ENCODE assay signal across 9 cellular contexts in genomic region chr19:35029737-35030256, GRCh38. TPM values are rescaled to one million over a fixed set of nuclear protein-coding genes. Genes with fewer than 3 reads are reported as not detected.
DNase-seq lines count a peak whose midpoint lies in the region; ATAC-seq and TF ChIP-seq lines count a peak whose summit lies in the region.
"Had no signal": no experiment of that assay in that cellular context is flagged by ENCODE, and none has a peak within 500 bp of the region (broad histone marks: within the 10 kb centered on the region; RNA-seq: fewer than 3 reads in every experiment).

No MANE protein-coding gene starts in this region.

- H3K4me1 ChIP-seq in GM23248 (ENCODE audit: insufficient read depth) = no peaks in the 10 kb centered on the region

- peak overlapping the region; percentile 67 for H3K4me2 ChIP-seq in GM23248 (ENCODE audit: unreplicated experiment)

- H3K36me3 ChIP-seq in GM23248 (ENCODE audit: low read depth) (no peaks in the 10 kb centered on the region), SK-N-MC (ENCODE audit: insufficient read depth, low read length) (peaks cover 4% of the 10 kb centered on the region; the same call in 1 of the 2 replicates)

- peak overlapping the region; percentile 48 for H3K9ac ChIP-seq in GM23248
- H3K9ac ChIP-seq in SK-N-MC (ENCODE audit: insufficient read length) = no peak overlapping the region

- H3K4me3 ChIP-seq in GM23248 (peak overlapping the region; percentile 69), SK-N-MC (peak overlapping the region; percentile 66), fibroblast of villous mesenchyme (ENCODE audit: low read depth, low read length) (peak overlapping the region; percentile 45), skeletal muscle cell (ENCODE audit: low read depth, low read length) (peak overlapping the region; percentile 39)

- H3K9me2 ChIP-seq in GM23248 (ENCODE audit: insufficient read depth) = no peaks in the 10 kb centered on the region

- H3K79me2 ChIP-seq in GM23248 (ENCODE audit: insufficient read depth) = no peaks in the 10 kb centered on the region

- H3K27me3 ChIP-seq in GM23248 (replicated peaks; ENCODE audit: insufficient read depth) = no peaks in the 10 kb centered on the region

- no peak for TF ChIP-seq CTCF in fibroblast of villous mesenchyme (IDR thresholded peaks at IDR 0.05; ENCODE audit: insufficient read depth, low read depth, low read length)

- no peaks in the 10 kb centered on the region for H3K9me3 ChIP-seq in GM23248 (ENCODE audit: low read depth)
- H3K9me3 ChIP-seq in SK-N-MC (ENCODE audit: low read depth, low read length) = no peaks in the 10 kb centered on the region

- H3F3A ChIP-seq in GM23248 (ENCODE audit: insufficient read depth) = peaks cover 5% of the 10 kb centered on the region

- no peak for ATAC-seq in GM18868 (IDR thresholded peaks at IDR 0.05; ENCODE audit: unreplicated experiment)
- ATAC-seq in GM19395 (IDR thresholded peaks at IDR 0.05; ENCODE audit: unreplicated experiment) = no peak

- 23 to 32% methylated on average over 9 to 11 of the region's 11 CpGs for WGBS in GM23248 (ENCODE audit: low coverage in 1 of 2, low lambda C conversion rate in 2 of 2, missing lambda C conversion rate in 2 of 2), 2 experiments

- in situ Hi-C loops in GM23248 (cut with MboI) = no loop called here
- in situ Hi-C loops in G401 (cut with HindIII; ENCODE audit: low sequenced_read_pairs) = no loop called here

- H4K20me1 ChIP-seq in GM23248 (ENCODE audit: insufficient read depth) = no peaks in the 10 kb centered on the region

- H3K27ac ChIP-seq in GM23248 (no peak overlapping the region), SK-N-MC (no peak overlapping the region)

- H2AFZ ChIP-seq in GM23248 = no peak overlapping the region

- DNase-seq in GM23248 (peak; percentile 12), SK-N-MC (ENCODE audit: low read depth, low spot score) (no peak), fibroblast of villous mesenchyme (ENCODE audit: low read depth) (no peak), skeletal muscle cell (ENCODE audit: low read depth) (no peak), HPDE6-E6E7 (ENCODE audit: extremely low spot score) (no peak), G401 (ENCODE audit: low spot score) (no peak)

RNA-seq across cellular contexts. Expression of gene SCN1B, which starts 0.5 kb away (rescaled TPM):
- 1.7 and 2.0 TPM in 2 replicates for total RNA-seq in GM23248 (2014; rRNA removed; shearing (Covaris generic))
- polyA plus RNA-seq in GM23248 (2016; fragmentation: Nextera tagmentation; extraction: Ambion mirVana) = 1.5 and 1.8 TPM in 2 replicates
- 2.6 and 3.2 TPM in 2 replicates for total RNA-seq in fibroblast of villous mesenchyme
- total RNA-seq in G401 (2014; rRNA removed; shearing (Covaris generic)) = 0.17 TPM in 1 of 2 replicates, not detected in the other

RNA-seq across cellular contexts. Expression of gene HPN, which starts 11.7 kb away (rescaled TPM):
- not detected in 2 replicates for total RNA-seq in GM23248 (2014; rRNA removed; shearing (Covaris generic))
- polyA plus RNA-seq in GM23248 (2016; fragmentation: Nextera tagmentation; extraction: Ambion mirVana) = not detected in 2 replicates
- total RNA-seq in fibroblast of villous mesenchyme = not detected in 2 replicates
- not detected in 2 replicates for total RNA-seq in G401 (2014; rRNA removed; shearing (Covaris generic))
- total RNA-seq: myocyte had no signal

RNA-seq across cellular contexts. Expression of gene GRAMD1A, which starts 29.7 kb away (rescaled TPM):
- 17.3 and 20.5 TPM in 2 replicates for total RNA-seq in GM23248 (2014; rRNA removed; shearing (Covaris generic))
- 31.7 and 33.8 TPM in 2 replicates for polyA plus RNA-seq in GM23248 (2016; fragmentation: Nextera tagmentation; extraction: Ambion mirVana)
- 23.3 and 26.7 TPM in 2 replicates for total RNA-seq in fibroblast of villous mesenchyme
- 29.9 and 42.9 TPM in 2 replicates for total RNA-seq in G401 (2014; rRNA removed; shearing (Covaris generic))
